1 cellular context compared by ENCODE assay signal in the genomic region with DNA sequence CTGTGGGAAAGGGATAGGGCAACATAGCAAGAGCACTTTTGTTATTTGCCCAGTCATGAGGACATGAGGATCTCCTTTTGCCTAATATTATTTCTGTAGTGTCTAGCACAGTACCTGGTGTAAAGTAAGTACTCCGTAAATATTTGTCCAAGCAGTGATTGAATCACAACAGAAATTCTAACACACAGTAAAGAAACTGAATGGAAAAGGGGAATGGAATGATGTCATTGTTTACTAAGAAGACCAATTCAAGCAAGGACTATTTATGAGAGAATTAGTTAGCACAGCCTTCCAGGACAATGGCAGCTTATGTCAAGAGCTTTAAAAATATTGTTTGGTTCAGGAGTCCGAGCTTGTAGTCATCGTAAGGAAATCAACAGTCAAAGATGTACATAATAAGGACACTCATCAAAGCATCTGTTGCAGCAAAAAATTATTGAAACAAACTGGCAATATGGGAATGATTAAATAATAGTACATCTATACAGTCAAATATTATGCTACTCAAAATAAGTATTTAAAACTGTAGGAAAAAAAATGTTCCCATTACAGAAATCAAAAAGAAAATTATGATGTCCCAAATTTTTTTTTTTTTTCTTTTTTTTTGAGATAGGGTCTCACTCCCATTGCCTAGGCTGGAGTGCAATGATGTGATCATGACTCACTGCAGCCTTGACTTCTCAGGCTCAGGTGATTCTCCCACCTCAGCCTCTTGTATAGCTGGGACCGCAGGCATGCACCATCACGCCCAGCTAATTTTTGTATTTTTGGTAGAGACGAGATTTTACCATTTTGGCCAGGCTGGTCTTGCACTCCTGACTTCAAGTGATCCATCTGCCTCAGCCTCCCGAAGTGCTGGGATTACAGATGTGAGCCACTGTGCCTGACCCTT.
TF ChIP-seq lines count a peak whose summit lies in the region.

No MANE protein-coding gene starts in this region.

TF ChIP-seq in HEK293, 187 proteins besides CTCF, POLR2A, EP300 and RAD21 (continued from another document and continues in another):
- TF ChIP-seq INSM2 (tag by site-specific recombination; IDR thresholded peaks at IDR 0.05) (peak; percentile 89), ZNF404 (tag by site-specific recombination; IDR thresholded peaks at IDR 0.05) (no peak), TCF7L2 (IDR thresholded peaks at IDR 0.05; ENCODE audit: borderline replicate concordance, low read depth, low read length) (no peak), HIC1 (tag by site-specific recombination; IDR thresholded peaks at IDR 0.05) (no peak), SP7 (tag by site-specific recombination; IDR thresholded peaks at IDR 0.05) (peak; percentile 78), PRDM1 (tag by site-specific recombination; IDR thresholded peaks at IDR 0.05) (peak; percentile 62; the same call in 1 of the 2 replicates), SCRT2 (tag by site-specific recombination; IDR thresholded peaks at IDR 0.05) (peak; percentile 42), ZFP37 (tag by site-specific recombination; IDR thresholded peaks at IDR 0.05) (no peak), ZNF747 (tag by site-specific recombination; IDR thresholded peaks at IDR 0.05) (no peak), ZNF292 (tag by site-specific recombination; IDR thresholded peaks at IDR 0.05; ENCODE audit: borderline replicate concordance, low read depth) (no peak), ZNF37A (tag by site-specific recombination; IDR thresholded peaks at IDR 0.05) (no peak), ZNF623 (tag by site-specific recombination; IDR thresholded peaks at IDR 0.05) (no peak), ZBTB21 (tag by site-specific recombination; IDR thresholded peaks at IDR 0.05) (no peak), ZBTB11 (tag by site-specific recombination; conservative IDR thresholded peaks at IDR 0.05; ENCODE audit: low read depth) (no peak), ZNF239 (tag by site-specific recombination; IDR thresholded peaks at IDR 0.05) (no peak), HOXC10 (CRISPR knock-in tag; IDR thresholded peaks at IDR 0.05) (no peak), ZNF624 (tag by site-specific recombination; IDR thresholded peaks at IDR 0.05) (no peak), ZSCAN5A (tag by site-specific recombination; IDR thresholded peaks at IDR 0.05) (no peak), ZNF121 (tag by site-specific recombination; IDR thresholded peaks at IDR 0.05) (no peak), ZNF362 (tag by site-specific recombination; IDR thresholded peaks at IDR 0.05) (peak; percentile 91), ZNF777 (tag by site-specific recombination; IDR thresholded peaks at IDR 0.05; ENCODE audit: borderline replicate concordance) (no peak), KLF16 (tag by site-specific recombination; IDR thresholded peaks at IDR 0.05) (no peak), ZNF76 (tag by site-specific recombination; IDR thresholded peaks at IDR 0.05; ENCODE audit: borderline replicate concordance, low read depth) (no peak), MYNN (tag by site-specific recombination; IDR thresholded peaks at IDR 0.05; ENCODE audit: borderline replicate concordance) (no peak), ZNF223 (tag by site-specific recombination; IDR thresholded peaks at IDR 0.05) (no peak), ZNF274 (IDR thresholded peaks at IDR 0.05; ENCODE audit: low read length) (no peak), ZNF274 (tag by site-specific recombination; IDR thresholded peaks at IDR 0.05; ENCODE audit: borderline replicate concordance) (no peak), ZNF366 (tag by site-specific recombination; conservative IDR thresholded peaks at IDR 0.05) (0 out of 2 replicates have a peak, but pooled peaks have one; percentile 36), ZNF324 (tag by site-specific recombination; IDR thresholded peaks at IDR 0.05) (no peak), ZNF112 (tag by site-specific recombination; IDR thresholded peaks at IDR 0.05) (no peak), OVOL3 (tag by site-specific recombination; IDR thresholded peaks at IDR 0.05) (no peak), ZNF23 (tag by site-specific recombination; IDR thresholded peaks at IDR 0.05; ENCODE audit: borderline replicate concordance) (no peak), ZNF629 (tag by site-specific recombination; IDR thresholded peaks at IDR 0.05) (peak; percentile 82), ZNF530 (tag by site-specific recombination; IDR thresholded peaks at IDR 0.05; ENCODE audit: low read depth) (no peak), ZNF521 (tag by site-specific recombination; IDR thresholded peaks at IDR 0.05) (no peak), ZNF692 (tag by site-specific recombination; IDR thresholded peaks at IDR 0.05) (0 out of 2 replicates have a peak, but pooled peaks have one; percentile 46), ZNF645 (tag by site-specific recombination; IDR thresholded peaks at IDR 0.05) (no peak), ZNF660 (tag by site-specific recombination; IDR thresholded peaks at IDR 0.05) (peak; percentile 99), ZNF24 (tag by site-specific recombination; IDR thresholded peaks at IDR 0.05) (0 out of 2 replicates have a peak, but pooled peaks have one; percentile 62), GLIS2 (tag by site-specific recombination; IDR thresholded peaks at IDR 0.05) (no peak), ZNF548 (tag by site-specific recombination; IDR thresholded peaks at IDR 0.05) (no peak), TRIM28 (IDR thresholded peaks at IDR 0.05; ENCODE audit: borderline replicate concordance, low read length) (no peak), ZNF626 (tag by site-specific recombination; IDR thresholded peaks at IDR 0.05) (no peak), ZNF140 (tag by site-specific recombination; IDR thresholded peaks at IDR 0.05) (no peak), GFI1B (tag by site-specific recombination; IDR thresholded peaks at IDR 0.05) (peak; percentile 89), ZNF157 (tag by site-specific recombination; IDR thresholded peaks at IDR 0.05) (no peak)
- TF ChIP-seq, protein P1, sequence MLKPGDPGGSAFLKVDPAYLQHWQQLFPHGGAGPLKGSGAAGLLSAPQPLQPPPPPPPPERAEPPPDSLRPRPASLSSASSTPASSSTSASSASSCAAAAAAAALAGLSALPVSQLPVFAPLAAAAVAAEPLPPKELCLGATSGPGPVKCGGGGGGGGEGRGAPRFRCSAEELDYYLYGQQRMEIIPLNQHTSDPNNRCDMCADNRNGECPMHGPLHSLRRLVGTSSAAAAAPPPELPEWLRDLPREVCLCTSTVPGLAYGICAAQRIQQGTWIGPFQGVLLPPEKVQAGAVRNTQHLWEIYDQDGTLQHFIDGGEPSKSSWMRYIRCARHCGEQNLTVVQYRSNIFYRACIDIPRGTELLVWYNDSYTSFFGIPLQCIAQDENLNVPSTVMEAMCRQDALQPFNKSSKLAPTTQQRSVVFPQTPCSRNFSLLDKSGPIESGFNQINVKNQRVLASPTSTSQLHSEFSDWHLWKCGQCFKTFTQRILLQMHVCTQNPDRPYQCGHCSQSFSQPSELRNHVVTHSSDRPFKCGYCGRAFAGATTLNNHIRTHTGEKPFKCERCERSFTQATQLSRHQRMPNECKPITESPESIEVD (tag by site-specific recombination; IDR thresholded peaks at IDR 0.05), result peak; percentile 89
- TF ChIP-seq, protein P2, sequence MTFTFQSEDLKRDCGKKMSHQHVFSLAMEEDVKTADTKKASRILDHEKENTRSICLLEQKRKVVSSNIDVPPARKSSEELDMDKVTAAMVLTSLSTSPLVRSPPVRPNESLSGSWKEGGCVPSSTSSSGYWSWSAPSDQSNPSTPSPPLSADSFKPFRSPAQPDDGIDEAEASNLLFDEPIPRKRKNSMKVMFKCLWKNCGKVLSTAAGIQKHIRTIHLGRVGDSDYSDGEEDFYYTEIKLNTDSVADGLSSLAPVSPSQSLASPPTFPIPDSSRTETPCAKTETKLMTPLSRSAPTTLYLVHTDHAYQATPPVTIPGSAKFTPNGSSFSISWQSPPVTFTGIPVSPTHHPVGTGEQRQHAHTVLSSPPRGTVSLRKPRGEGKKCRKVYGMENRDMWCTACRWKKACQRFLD (tag by site-specific recombination; IDR thresholded peaks at IDR 0.05), result no peak
